Comparison of ENCODE assay signal across 14 cellular contexts in genomic region chr18:11309172-11309571, GRCh38.
DNase-seq lines count a peak whose midpoint lies in the region; ATAC-seq, FAIRE-seq and TF ChIP-seq lines count a peak whose summit lies in the region.
"Had no signal": no experiment of that assay in that cellular context is flagged by ENCODE, and none has a peak within 500 bp of the region (broad histone marks: within the 10 kb centered on the region; RNA-seq: fewer than 3 reads in every experiment).

No MANE protein-coding gene starts in this region.

- no peaks in the 10 kb centered on the region for H4K20me1 ChIP-seq in HepG2 (ENCODE audit: insufficient read depth, low read length)

- DNase-seq in GM06990 (ENCODE audit: extremely low read depth, insufficient read length) (no peak), HepG2 (ENCODE audit: low spot score) (peak; percentile 38), progenitor cell of endocrine pancreas (ENCODE audit: low spot score, unreplicated experiment) (no peak)
- no peak for DNase-seq in activated CD4-positive, alpha-beta T cell treated with anti-CD3 and anti-CD28 coated beads for 1 hour
- DNase-seq: activated T-cell treated with anti-CD3 and anti-CD28 coated beads, Interleukin-2, amount 50 U/mL, for 48 hours; cortex of kidney; NCI-H2171 treated with DMSO at 0.1 percent for 48 hours; stimulated activated CD4-positive, alpha-beta T cell treated with anti-CD3 and anti-CD28 coated beads, Interleukin-1b, Interleukin-23, amount 100 ng/mL, for 48 hours; T1000 had no signal

- peak; percentile 31; the same call in 1 of the 2 replicates for TF ChIP-seq RAD21 in HepG2 (CRISPR knock-in tag; IDR thresholded peaks at IDR 0.05)

- ATAC-seq in HG03159 (IDR thresholded peaks at IDR 0.05; ENCODE audit: unreplicated experiment) (peak; percentile 57), SK-N-SH treated with all-trans-retinoic acid at 6 μM for 48 hours (peak; percentile 67), HepG2 (peak; percentile 57), HG03432 (IDR thresholded peaks at IDR 0.05; ENCODE audit: unreplicated experiment) (no peak), GM21825 (IDR thresholded peaks at IDR 0.05; ENCODE audit: unreplicated experiment) (no peak)

- POLR2A ChIA-PET in HepG2 (lab: Yijun Ruan, JAX) = no interaction called here

- no peaks in the 10 kb centered on the region for H3K79me2 ChIP-seq in HepG2 (ENCODE audit: insufficient read depth, low read length)

- H3K4me3 ChIP-seq in GM06990 (replicated peaks; ENCODE audit: low read depth, low read length) (no peak overlapping the region), HepG2 (replicated peaks in 1 of 3; ENCODE audit: insufficient read depth in 1 of 3, low read depth in 2 of 3, low read length in 3 of 3) (no peak overlapping the region)

- no TSS peak for BruUV-seq in HepG2 (replicated peaks; lab: Mats Ljungman, UMichigan)

- H2AFZ ChIP-seq in HepG2 (ENCODE audit: low read length) = no peak overlapping the region

- FAIRE-seq in HepG2 (lab: Jason Lieb, UNC) = no peak

- no peak overlapping the region for H3K27ac ChIP-seq in HepG2 (ENCODE audit: extremely low read length, insufficient read depth, low read length)
- H3K27ac ChIP-seq: HL-60 had no signal

- no peak for TF ChIP-seq EP300 in HepG2 (IDR thresholded peaks at IDR 0.05; ENCODE audit: low read depth in 2 of 2, low read length in 2 of 2)
- TF ChIP-seq EP300 in HepG2 (CRISPR knock-in tag; IDR thresholded peaks at IDR 0.05; ENCODE audit: borderline replicate concordance) = no peak

- peak; percentile 54 for TF ChIP-seq CTCF in GM06990 (IDR thresholded peaks at IDR 0.05; ENCODE audit: insufficient read depth, low read length, poor library complexity, severe bottlenecking)
- TF ChIP-seq CTCF in HepG2 (CRISPR knock-in tag; IDR thresholded peaks at IDR 0.05) = peak; percentile 40
- no peak for TF ChIP-seq CTCF in progenitor cell of endocrine pancreas (IDR thresholded peaks at IDR 0.05; ENCODE audit: unreplicated experiment)

- H3K27ac Mint-ChIP-seq in progenitor cell of endocrine pancreas = no peak overlapping the region

- CTCF ChIA-PET in HepG2 (lab: Yijun Ruan, JAX; ENCODE audit: low intra/inter-chr PET ratio, low total read pairs) = interaction anchor here (1.4 to 3.1 kb wide), 3 partner anchors 210 to 522 kb away, joined by 3 to 26 read pairs (median 19); no protein-coding TSS in a partner anchor

- no peaks in the 10 kb centered on the region for H3K27me3 ChIP-seq in GM06990 (replicated peaks; ENCODE audit: control insufficient read depth, insufficient read depth, low read length)
- no peaks in the 10 kb centered on the region; a peak in 1 of 5 replicates for H3K27me3 ChIP-seq in HepG2 (ENCODE audit: control insufficient read depth in 1 of 2, insufficient read depth in 2 of 2, low read length in 2 of 2)

- in situ Hi-C loops in HepG2 (cut with HindIII; ENCODE audit: extremely low pct_ligation_motif_present, low pct_unique_long_range_greater_than_20kb) = no loop called here

- H3K9me3 ChIP-seq in HepG2 (ENCODE audit: low read length) = no peaks in the 10 kb centered on the region

- H3K4me1 Mint-ChIP-seq in progenitor cell of endocrine pancreas (ENCODE audit: low read depth) = peaks cover 11% of the 10 kb centered on the region

- H3K36me3 ChIP-seq in GM06990 (ENCODE audit: control insufficient read depth, insufficient read depth, low read length) (no peaks in the 10 kb centered on the region), HepG2 (replicated peaks in 1 of 2; ENCODE audit: control insufficient read depth in 1 of 2, insufficient read depth in 2 of 2, low read length in 2 of 2) (no peaks in the 10 kb centered on the region)

- H3K4me1 ChIP-seq in HepG2 (ENCODE audit: insufficient read depth, low read length) = no peaks in the 10 kb centered on the region

- no peak overlapping the region for H3K4me3 Mint-ChIP-seq in progenitor cell of endocrine pancreas (ENCODE audit: low read depth)

- peaks cover 6% of the 10 kb centered on the region for H3K9me3 Mint-ChIP-seq in progenitor cell of endocrine pancreas (ENCODE audit: low read depth)

- intact Hi-C loops in HepG2 (cut with micrococcal nuclease; ENCODE audit: unreplicated experiment) = loop anchor here (5.0 kb wide), 1 partner anchor 457 kb away; no protein-coding TSS in a partner anchor

- no peak overlapping the region for H3K4me2 ChIP-seq in HepG2 (ENCODE audit: low read depth, low read length)

- TF ChIP-seq POLR2A in HepG2 (IDR thresholded peaks at IDR 0.05; ENCODE audit: insufficient read depth in 1 of 2, low read depth in 2 of 2, low read length in 2 of 2) = no peak

- peaks cover 3% of the 10 kb centered on the region for H3K27me3 Mint-ChIP-seq in progenitor cell of endocrine pancreas

- 46% methylated on average over 3 of the region's 3 CpGs for WGBS in HepG2 (ENCODE audit: low lambda C conversion rate)

- H3K36me3 Mint-ChIP-seq in progenitor cell of endocrine pancreas (ENCODE audit: insufficient read depth) = no peaks in the 10 kb centered on the region

- no peak overlapping the region for H3K9ac ChIP-seq in HepG2 (ENCODE audit: insufficient read depth, low read depth, low read length)

TF ChIP-seq in SK-N-SH treated with all-trans-retinoic acid at 6 μM for 48 hours, 23 proteins besides CTCF, POLR2A, EP300 and RAD21:
- TF ChIP-seq ZFP3 (CRISPR knock-in tag; IDR thresholded peaks at IDR 0.05) (no peak), ESRRG (CRISPR knock-in tag; IDR thresholded peaks at IDR 0.05) (no peak), ZFP30 (CRISPR knock-in tag; IDR thresholded peaks at IDR 0.05) (no peak), PATZ1 (CRISPR knock-in tag; IDR thresholded peaks at IDR 0.05; ENCODE audit: borderline replicate concordance) (no peak), RARB (CRISPR knock-in tag; IDR thresholded peaks at IDR 0.05) (no peak)
- TF ChIP-seq, protein P1, sequence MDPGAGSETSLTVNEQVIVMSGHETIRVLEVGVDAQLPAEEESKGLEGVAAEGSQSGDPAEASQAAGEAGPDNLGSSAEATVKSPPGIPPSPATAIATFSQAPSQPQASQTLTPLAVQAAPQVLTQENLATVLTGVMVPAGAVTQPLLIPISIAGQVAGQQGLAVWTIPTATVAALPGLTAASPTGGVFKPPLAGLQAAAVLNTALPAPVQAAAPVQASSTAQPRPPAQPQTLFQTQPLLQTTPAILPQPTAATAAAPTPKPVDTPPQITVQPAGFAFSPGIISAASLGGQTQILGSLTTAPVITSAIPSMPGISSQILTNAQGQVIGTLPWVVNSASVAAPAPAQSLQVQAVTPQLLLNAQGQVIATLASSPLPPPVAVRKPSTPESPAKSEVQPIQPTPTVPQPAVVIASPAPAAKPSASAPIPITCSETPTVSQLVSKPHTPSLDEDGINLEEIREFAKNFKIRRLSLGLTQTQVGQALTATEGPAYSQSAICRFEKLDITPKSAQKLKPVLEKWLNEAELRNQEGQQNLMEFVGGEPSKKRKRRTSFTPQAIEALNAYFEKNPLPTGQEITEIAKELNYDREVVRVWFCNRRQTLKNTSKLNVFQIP (CRISPR knock-in tag; IDR thresholded peaks at IDR 0.05; ENCODE audit: borderline replicate concordance, low read depth) = no peak

TF ChIP-seq in HepG2, 621 proteins besides CTCF, POLR2A, EP300 and RAD21 (continues in another document):
- TF ChIP-seq ARID2 (CRISPR knock-in tag; IDR thresholded peaks at IDR 0.05; ENCODE audit: borderline replicate concordance) (no peak), GABPB1 (CRISPR knock-in tag; IDR thresholded peaks at IDR 0.05) (peak; percentile 49; the same call in 1 of the 2 replicates), GABPA (IDR thresholded peaks at IDR 0.05; ENCODE audit: low read depth, low read length) (no peak), GABPA (CRISPR knock-in tag; IDR thresholded peaks at IDR 0.05; ENCODE audit: low read depth) (peak; percentile 43; the same call in 1 of the 2 replicates), ZNF256 (CRISPR knock-in tag; conservative IDR thresholded peaks at IDR 0.05) (no peak), FOSL2 (CRISPR knock-in tag; IDR thresholded peaks at IDR 0.05) (no peak), RFX3 (CRISPR knock-in tag; IDR thresholded peaks at IDR 0.05) (peak; percentile 66), TRIM24 (CRISPR knock-in tag; IDR thresholded peaks at IDR 0.05) (no peak), DMAP1 (CRISPR knock-in tag; IDR thresholded peaks at IDR 0.05) (no peak), MAFG (CRISPR knock-in tag; IDR thresholded peaks at IDR 0.05) (no peak), DR1 (CRISPR knock-in tag; IDR thresholded peaks at IDR 0.05) (no peak), PAWR (CRISPR knock-in tag; IDR thresholded peaks at IDR 0.05; ENCODE audit: borderline replicate concordance) (no peak), ZEB1 (IDR thresholded peaks at IDR 0.05; ENCODE audit: insufficient replicate concordance, low read depth) (no peak), WIZ (CRISPR knock-in tag; IDR thresholded peaks at IDR 0.05) (no peak)
- TF ChIP-seq, protein P2, sequence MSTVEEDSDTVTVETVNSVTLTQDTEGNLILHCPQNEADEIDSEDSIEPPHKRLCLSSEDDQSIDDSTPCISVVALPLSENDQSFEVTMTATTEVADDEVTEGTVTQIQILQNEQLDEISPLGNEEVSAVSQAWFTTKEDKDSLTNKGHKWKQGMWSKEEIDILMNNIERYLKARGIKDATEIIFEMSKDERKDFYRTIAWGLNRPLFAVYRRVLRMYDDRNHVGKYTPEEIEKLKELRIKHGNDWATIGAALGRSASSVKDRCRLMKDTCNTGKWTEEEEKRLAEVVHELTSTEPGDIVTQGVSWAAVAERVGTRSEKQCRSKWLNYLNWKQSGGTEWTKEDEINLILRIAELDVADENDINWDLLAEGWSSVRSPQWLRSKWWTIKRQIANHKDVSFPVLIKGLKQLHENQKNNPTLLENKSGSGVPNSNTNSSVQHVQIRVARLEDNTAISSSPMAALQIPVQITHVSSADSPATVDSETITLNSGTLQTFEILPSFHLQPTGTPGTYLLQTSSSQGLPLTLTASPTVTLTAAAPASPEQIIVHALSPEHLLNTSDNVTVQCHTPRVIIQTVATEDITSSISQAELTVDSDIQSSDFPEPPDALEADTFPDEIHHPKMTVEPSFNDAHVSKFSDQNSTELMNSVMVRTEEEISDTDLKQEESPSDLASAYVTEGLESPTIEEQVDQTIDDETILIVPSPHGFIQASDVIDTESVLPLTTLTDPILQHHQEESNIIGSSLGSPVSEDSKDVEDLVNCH (CRISPR knock-in tag; IDR thresholded peaks at IDR 0.05) = no peak

Comparison
In these comparisons a context has a peak if more than half of its experiments do, and no peak if none do; other contexts are left out.
1. ATAC-seq: peak in HG03159 (single experiment), SK-N-SH treated with all-trans-retinoic acid at 6 μM for 48 hours (single experiment) and HepG2 (single experiment); none in HG03432 (single experiment) and GM21825 (single experiment).